Comparison of ENCODE assay signal across 8 cellular contexts in genomic region chrX:101931104-101931493, GRCh38. TPM values are rescaled to one million over a fixed set of nuclear protein-coding genes. Genes with fewer than 3 reads are reported as not detected.
A peak's percentile ranks its signal among the peaks of the same experiment; 100 is the strongest.
DNase-seq lines count a peak whose midpoint lies in the region; ATAC-seq and TF ChIP-seq lines count a peak whose summit lies in the region.

No MANE protein-coding gene starts in this region.

- peak overlapping the region; percentile 72 for H3K4me3 Mint-ChIP-seq in central memory CD8-positive, alpha-beta T cell
- H3K4me3 Mint-ChIP-seq in mesothelial cell of epicardium = peak overlapping the region; percentile 68

- POLR2A ChIA-PET in A673 (lab: Charles Lee; ENCODE audit: low non-redundant PET) = no interaction called here

- H4K20me1 ChIP-seq in KMS-11 (ENCODE audit: insufficient read depth) = no peaks in the 10 kb centered on the region

- H3K4me1 Mint-ChIP-seq in central memory CD8-positive, alpha-beta T cell = peaks cover 13% of the 10 kb centered on the region
- peaks cover 4% of the 10 kb centered on the region for H3K4me1 Mint-ChIP-seq in mesothelial cell of epicardium

- intact Hi-C loops in A673 (cut with micrococcal nuclease; ENCODE audit: unreplicated experiment) = no loop called here

- no peak for TF ChIP-seq CTCF in A673 (conservative IDR thresholded peaks at IDR 0.05; ENCODE audit: low read depth, low read length)
- TF ChIP-seq CTCF in KMS-11 (conservative IDR thresholded peaks at IDR 0.05; ENCODE audit: low read depth, low read length) = no peak
- no peak for TF ChIP-seq CTCF in mesothelial cell of epicardium (IDR thresholded peaks at IDR 0.05; ENCODE audit: unreplicated experiment)

- H3K4me2 ChIP-seq in KMS-11 = peak overlapping the region; percentile 66

- H3K27ac ChIP-seq in A673 (ENCODE audit: low read depth, low read length, poor library complexity, severe bottlenecking) (peak overlapping the region; percentile 83), KMS-11 (peak overlapping the region; percentile 97)

- peak overlapping the region; percentile 58 for H3K4me3 ChIP-seq in A673 (ENCODE audit: low read depth, low read length, poor library complexity, severe bottlenecking)
- no peak overlapping the region for H3K4me3 ChIP-seq in KMS-11 (IDR thresholded peaks at IDR 0.05; ENCODE audit: insufficient read depth, low read depth, low read length)

- no peaks in the 10 kb centered on the region for H3K27me3 Mint-ChIP-seq in central memory CD8-positive, alpha-beta T cell
- no peaks in the 10 kb centered on the region for H3K27me3 Mint-ChIP-seq in mesothelial cell of epicardium (ENCODE audit: low read depth)

- no peaks in the 10 kb centered on the region for H3K9me3 Mint-ChIP-seq in central memory CD8-positive, alpha-beta T cell
- peaks cover 14% of the 10 kb centered on the region for H3K9me3 Mint-ChIP-seq in mesothelial cell of epicardium

- H3K36me3 Mint-ChIP-seq in central memory CD8-positive, alpha-beta T cell (ENCODE audit: insufficient read depth) = peaks cover 14% of the 10 kb centered on the region
- no peaks in the 10 kb centered on the region for H3K36me3 Mint-ChIP-seq in mesothelial cell of epicardium

- no peaks in the 10 kb centered on the region for H3K4me1 ChIP-seq in A673 (ENCODE audit: insufficient read depth, low read length, poor library complexity, severe bottlenecking)
- no peaks in the 10 kb centered on the region for H3K4me1 ChIP-seq in KMS-11 (ENCODE audit: low read depth, poor library complexity, severe bottlenecking)

- H3K27me3 ChIP-seq in A673 (replicated peaks; ENCODE audit: insufficient read depth, low read depth, low read length, poor library complexity) (no peaks in the 10 kb centered on the region), KMS-11 (ENCODE audit: insufficient read depth, low read depth) (no peaks in the 10 kb centered on the region)

- DNase-seq in A673 (ENCODE audit: low spot score) (no peak), mesothelial cell of epicardium (ENCODE audit: low spot score in 2 of 2, unreplicated experiment in 2 of 2) (no peak), H4 (ENCODE audit: low spot score) (no peak), COLO668 (lab: John Stamatoyannopoulos, UW; ENCODE audit: unreplicated experiment) (no peak)
- DNase-seq in central memory CD8-positive, alpha-beta T cell (ENCODE audit: low spot score in 2 of 2) = no peak

- ATAC-seq in GM18511 (IDR thresholded peaks at IDR 0.05; ENCODE audit: unreplicated experiment) (peak; percentile 3), GM21423 (IDR thresholded peaks at IDR 0.05; ENCODE audit: unreplicated experiment) (no peak)
- ATAC-seq in central memory CD8-positive, alpha-beta T cell (replicated peaks; ENCODE audit: extremely low read depth, poor library complexity, severe bottlenecking) = no peak

- no peaks in the 10 kb centered on the region for H3K9me3 ChIP-seq in A673 (ENCODE audit: low read depth, low read length, poor library complexity, severe bottlenecking)

- H3K9ac ChIP-seq in KMS-11 = peak overlapping the region; percentile 96

- H3K79me2 ChIP-seq in KMS-11 (ENCODE audit: insufficient read depth, low read depth) = no peaks in the 10 kb centered on the region

- CTCF ChIA-PET in A673 (lab: Charles Lee) = no interaction called here

- H3K36me3 ChIP-seq in A673 (ENCODE audit: insufficient read depth, low read length, poor library complexity, severe bottlenecking) = no peaks in the 10 kb centered on the region
- H3K36me3 ChIP-seq in KMS-11 (ENCODE audit: insufficient read depth) = no peaks in the 10 kb centered on the region

- no TSS peak for BruUV-seq in A673 (replicated peaks; lab: Mats Ljungman, UMichigan)

- peak overlapping the region; percentile 81 for H3K27ac Mint-ChIP-seq in central memory CD8-positive, alpha-beta T cell (ENCODE audit: low read depth)
- H3K27ac Mint-ChIP-seq in mesothelial cell of epicardium = peak overlapping the region; percentile 64

- peak overlapping the region; percentile 64 for H2AFZ ChIP-seq in KMS-11 (ENCODE audit: low read depth)

RNA-seq across cellular contexts. Expression of gene ZMAT1, which starts 0.7 kb away (rescaled TPM):
- 1.2 and 2.5 TPM in 2 replicates for total RNA-seq in A673 (2021)
- 13.4 to 13.6 TPM (median 13.5 TPM) in 3 replicates for total RNA-seq in mesothelial cell of epicardium
- total RNA-seq in H4 (2014; rRNA removed; shearing (Covaris generic)) = 0.37 and 1.2 TPM in 2 replicates
